ENCODE assay signal across 8 cellular contexts in the genomic region with DNA sequence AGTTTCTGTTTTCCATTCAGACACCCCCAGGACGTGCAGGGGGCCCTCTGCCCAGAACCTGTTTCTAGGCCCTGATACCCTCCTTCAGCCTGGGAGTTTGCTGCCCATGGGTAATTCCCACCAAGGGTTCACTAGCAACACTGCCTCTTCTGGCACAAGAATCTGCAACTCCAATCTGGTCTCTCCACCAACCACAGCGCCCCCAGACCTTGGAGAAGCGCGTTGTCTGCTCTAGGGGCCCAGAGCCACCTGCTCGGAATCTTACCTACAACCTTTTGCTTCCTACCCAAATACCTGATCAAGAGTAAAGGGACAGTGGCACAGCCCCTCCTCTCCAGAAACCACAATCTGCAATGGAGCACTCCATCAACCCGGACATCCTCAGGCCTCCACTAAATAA. TPM values are rescaled to one million over a fixed set of nuclear protein-coding genes. Genes with fewer than 3 reads are reported as not detected.
DNase-seq lines count a peak whose midpoint lies in the region; ATAC-seq and TF ChIP-seq lines count a peak whose summit lies in the region.

No MANE protein-coding gene starts in this region.

- DNase-seq in GM23248, result no peak
- no peak for DNase-seq in SK-N-MC (ENCODE audit: low read depth, low spot score)
- no peak for DNase-seq in foreskin fibroblast
- no peak for DNase-seq in NCI-H345 treated with DMSO at 0.1 percent for 48 hours (lab: John Stamatoyannopoulos, UW; ENCODE audit: unreplicated experiment)
- DNase-seq in HK-2 (ENCODE audit: unreplicated experiment), result no peak
- DNase-seq in stimulated activated CD4-positive, alpha-beta T cell treated with anti-CD3 and anti-CD28 coated beads, Interleukin-2, amount 100 ng/mL, for 24 hours, result no peak

- H3K27ac ChIP-seq in GM23248, result no peak overlapping the region
- H3K27ac ChIP-seq in SK-N-MC, result no peak overlapping the region

- H4K20me1 ChIP-seq in GM23248 (ENCODE audit: insufficient read depth), result no peaks in the 10 kb centered on the region

- H3K4me3 ChIP-seq in GM23248 (peak overlapping the region; percentile 98), SK-N-MC (peak overlapping the region; percentile 100), foreskin fibroblast (ENCODE audit: low read depth in 1 of 2, low read length in 2 of 2) (peak overlapping the region; percentile 86 to 98), skeletal muscle satellite cell (ENCODE audit: low read length) (peak overlapping the region; percentile 86)

- H3K79me2 ChIP-seq in GM23248 (ENCODE audit: insufficient read depth), result peaks cover 55% of the 10 kb centered on the region

- peak overlapping the region; percentile 98 for H2AFZ ChIP-seq in GM23248

- no peaks in the 10 kb centered on the region for H3K27me3 ChIP-seq in GM23248 (replicated peaks; ENCODE audit: insufficient read depth)
- H3K27me3 ChIP-seq in skeletal muscle satellite cell (ENCODE audit: control insufficient read depth, insufficient read depth, low read length), result peaks cover 3% of the 10 kb centered on the region

- peaks cover 5% of the 10 kb centered on the region; the same call in 1 of the 2 replicates for H3F3A ChIP-seq in GM23248 (ENCODE audit: insufficient read depth)

- in situ Hi-C loops in GM23248 (cut with MboI), result no loop called here

- H3K9ac ChIP-seq in GM23248, result peak overlapping the region; percentile 90
- H3K9ac ChIP-seq in SK-N-MC (ENCODE audit: insufficient read length), result peak overlapping the region; percentile 98
- H3K9ac ChIP-seq in skeletal muscle satellite cell (ENCODE audit: low read depth, low read length), result peak overlapping the region; percentile 85

- ATAC-seq in HG02763 (IDR thresholded peaks at IDR 0.05; ENCODE audit: unreplicated experiment), result no peak

- H3K4me1 ChIP-seq in GM23248 (ENCODE audit: insufficient read depth) (no peaks in the 10 kb centered on the region), skeletal muscle satellite cell (ENCODE audit: control insufficient read depth, insufficient read depth, low read length) (peaks cover 9% of the 10 kb centered on the region)

- H3K4me2 ChIP-seq in GM23248 (ENCODE audit: unreplicated experiment) (peak overlapping the region; percentile 84), skeletal muscle satellite cell (ENCODE audit: low read length) (peak overlapping the region; percentile 91)

- no peaks in the 10 kb centered on the region for H3K9me3 ChIP-seq in GM23248 (ENCODE audit: low read depth)
- peaks cover 15% of the 10 kb centered on the region for H3K9me3 ChIP-seq in SK-N-MC (ENCODE audit: low read depth, low read length)
- H3K9me3 ChIP-seq in skeletal muscle satellite cell (replicated peaks; ENCODE audit: low read length), result peaks cover 4% of the 10 kb centered on the region

- H3K9me2 ChIP-seq in GM23248 (ENCODE audit: insufficient read depth), result no peaks in the 10 kb centered on the region

- no peak for TF ChIP-seq CTCF in foreskin fibroblast (IDR thresholded peaks at IDR 0.05; ENCODE audit: low read depth, low read length)

- 17 to 18% methylated on average over 6 of the region's 6 CpGs for WGBS in GM23248 (ENCODE audit: low coverage in 1 of 2, low lambda C conversion rate in 2 of 2, missing lambda C conversion rate in 2 of 2), 2 experiments

- peaks cover 12% of the 10 kb centered on the region; the same call in 1 of the 2 replicates for H3K36me3 ChIP-seq in GM23248 (ENCODE audit: low read depth)
- peaks cover 50% of the 10 kb centered on the region for H3K36me3 ChIP-seq in SK-N-MC (ENCODE audit: insufficient read depth, low read length)
- peaks cover 26% of the 10 kb centered on the region for H3K36me3 ChIP-seq in skeletal muscle satellite cell (ENCODE audit: insufficient read depth, low read length)

RNA-seq across cellular contexts. Expression of gene ZNF180, which starts 0.8 kb away (rescaled TPM):
- 5.8 and 8.2 TPM in 2 replicates for total RNA-seq in GM23248 (2014; rRNA removed; shearing (Covaris generic))
- polyA plus RNA-seq in GM23248 (2016; fragmentation: Nextera tagmentation; extraction: Ambion mirVana), result 2.9 and 3.9 TPM in 2 replicates
- 5.8 and 8.7 TPM in 2 replicates for total RNA-seq in skeletal muscle satellite cell (2012; rRNA removed)

RNA-seq across cellular contexts. Expression of gene CEACAM20, which starts 29.9 kb away (rescaled TPM):
- total RNA-seq in GM23248 (2014; rRNA removed; shearing (Covaris generic)), result not detected in 2 replicates
- not detected in 2 replicates for polyA plus RNA-seq in GM23248 (2016; fragmentation: Nextera tagmentation; extraction: Ambion mirVana)
- total RNA-seq in skeletal muscle satellite cell (2012; rRNA removed), result not detected in 2 replicates

RNA-seq across cellular contexts. Expression of gene ZNF229, which starts 51.3 kb away (rescaled TPM):
- 11.7 and 38.2 TPM in 2 replicates for total RNA-seq in GM23248 (2014; rRNA removed; shearing (Covaris generic))
- 6.1 and 7.7 TPM in 2 replicates for polyA plus RNA-seq in GM23248 (2016; fragmentation: Nextera tagmentation; extraction: Ambion mirVana)
- total RNA-seq in skeletal muscle satellite cell (2012; rRNA removed), result 4.2 and 6.3 TPM in 2 replicates
